22 cellular contexts compared by ENCODE assay signal in genomic region chr20:13775867-13776266, GRCh38. TPM values are rescaled to one million over a fixed set of nuclear protein-coding genes. Genes with fewer than 3 reads are reported as not detected.
DNase-seq lines count a peak whose midpoint lies in the region; FAIRE-seq and TF ChIP-seq lines count a peak whose summit lies in the region.
"Had no signal": no experiment of that assay in that cellular context is flagged by ENCODE, and none has a peak within 500 bp of the region (broad histone marks: within the 10 kb centered on the region; RNA-seq: fewer than 3 reads in every experiment).

No MANE protein-coding gene starts in this region.

- dilution Hi-C loops in endothelial cell of umbilical vein (cut with MboI; ENCODE audit: extremely low pct_ligation_motif_present, low sequenced_read_pairs), result no loop called here

- H3K4me1 Mint-ChIP-seq in activated T-cell treated with anti-CD3 and anti-CD28 coated beads, Interleukin-2, amount 50 U/mL, for 24 hours (ENCODE audit: low read depth), result peaks cover 44% of the 10 kb centered on the region
- H3K4me1 Mint-ChIP-seq: H9 had no signal

- H3K9me3 Mint-ChIP-seq in activated T-cell treated with anti-CD3 and anti-CD28 coated beads, Interleukin-2, amount 50 U/mL, for 24 hours, result no peaks in the 10 kb centered on the region
- H3K9me3 Mint-ChIP-seq: CD14-positive monocyte, H9 had no signal

- no peaks in the 10 kb centered on the region for H3K27me3 Mint-ChIP-seq in activated T-cell treated with anti-CD3 and anti-CD28 coated beads, Interleukin-2, amount 50 U/mL, for 24 hours

- H3K36me3 ChIP-seq in A673 (ENCODE audit: insufficient read depth, low read length, poor library complexity, severe bottlenecking) (peaks cover 63% of the 10 kb centered on the region), endothelial cell of umbilical vein (ENCODE audit: control insufficient read depth in 2 of 2, extremely low read depth in 1 of 2, insufficient read depth in 2 of 2, low read length in 2 of 2) (peaks cover 4 to 21% of the 10 kb centered on the region in 2 experiments), spleen (peaks cover 0 to 94% (median 46%) of the 10 kb centered on the region in 6 donors)

- POLR2A ChIA-PET in A673 (lab: Charles Lee; ENCODE audit: low non-redundant PET), result no interaction called here
- POLR2A ChIA-PET in endothelial cell of umbilical vein (lab: Charles Lee), result no interaction called here

- TF ChIP-seq POLR2A in endothelial cell of umbilical vein (IDR thresholded peaks at IDR 0.05; ENCODE audit: low read depth, low read length), result no peak
- TF ChIP-seq POLR2A in spleen (IDR thresholded peaks at IDR 0.05), result no peak

- no peaks in the 10 kb centered on the region for H3K9me3 ChIP-seq in A673 (ENCODE audit: low read depth, low read length, poor library complexity, severe bottlenecking)
- H3K9me3 ChIP-seq in endothelial cell of umbilical vein (replicated peaks; ENCODE audit: control insufficient read depth, insufficient read depth, low read length), result no peaks in the 10 kb centered on the region
- H3K9me3 ChIP-seq in spleen, result no peaks in the 10 kb centered on the region
- H3K9me3 ChIP-seq: SJCRH30 had no signal

- H3K27me3 ChIP-seq in A673 (replicated peaks; ENCODE audit: insufficient read depth, low read depth, low read length, poor library complexity), result no peaks in the 10 kb centered on the region
- H3K27me3 ChIP-seq in endothelial cell of umbilical vein (ENCODE audit: control insufficient read depth in 2 of 2, insufficient read depth in 2 of 2, low read length in 2 of 2), result no peaks in the 10 kb centered on the region
- no peaks in the 10 kb centered on the region for H3K27me3 ChIP-seq in spleen (replicated peaks in 1 of 7)
- H3K27me3 ChIP-seq: SJCRH30 had no signal

- H3K79me2 ChIP-seq in endothelial cell of umbilical vein (ENCODE audit: control insufficient read depth, insufficient read depth, low read length), result peaks cover 25% of the 10 kb centered on the region

- no peak overlapping the region for H3K4me3 Mint-ChIP-seq in activated T-cell treated with anti-CD3 and anti-CD28 coated beads, Interleukin-2, amount 50 U/mL, for 24 hours
- H3K4me3 Mint-ChIP-seq: CD14-positive monocyte, H9 had no signal

- TF ChIP-seq CTCF in A673 (conservative IDR thresholded peaks at IDR 0.05; ENCODE audit: low read depth, low read length) (no peak), GM12865 (IDR thresholded peaks at IDR 0.05; ENCODE audit: insufficient read depth, low read depth, low read length, missing control alignments) (no peak), endothelial cell of umbilical vein (IDR thresholded peaks at IDR 0.05; ENCODE audit: extremely low read depth in 1 of 2, insufficient read depth in 1 of 2, low read depth in 1 of 2, low read length in 2 of 2) (no peak), spleen (IDR thresholded peaks at IDR 0.05 in 8 of 11, conservative IDR thresholded peaks at IDR 0.05 in 3 of 11) (no peak)

- H3K4me2 ChIP-seq in endothelial cell of umbilical vein (ENCODE audit: insufficient read depth, low read length), result no peak overlapping the region
- H3K4me2 ChIP-seq: PC-9 had no signal

- H3K27ac ChIP-seq in A673 (ENCODE audit: low read depth, low read length, poor library complexity, severe bottlenecking) (no peak overlapping the region), endothelial cell of umbilical vein (ENCODE audit: insufficient read depth, low read depth, low read length) (no peak overlapping the region), spleen (no peak overlapping the region)
- H3K27ac ChIP-seq: PC-9, RWPE1, SJCRH30 had no signal

- CTCF ChIA-PET in A673 (lab: Charles Lee) (no interaction called here), endothelial cell of umbilical vein (lab: Charles Lee) (interaction anchor here (1.2 to 3.0 kb wide), 3 partner anchors 9 to 25 kb away, joined by 3 to 10 read pairs (median 4); partner anchors contain the start of genes ESF1 and NDUFAF5)

- H3K4me1 ChIP-seq in A673 (ENCODE audit: insufficient read depth, low read length, poor library complexity, severe bottlenecking), result peaks cover 32% of the 10 kb centered on the region
- H3K4me1 ChIP-seq in endothelial cell of umbilical vein (ENCODE audit: control insufficient read depth, extremely low read depth, insufficient read depth, low read length), result peaks cover 24% of the 10 kb centered on the region
- H3K4me1 ChIP-seq in spleen, result peaks cover 0 to 39% (median 8%) of the 10 kb centered on the region in 6 donors
- H3K4me1 ChIP-seq: SJCRH30 had no signal

- H3K9ac ChIP-seq in endothelial cell of umbilical vein (replicated peaks; ENCODE audit: extremely low read depth, insufficient read depth, low read length), result no peak overlapping the region

- H3K4me3 ChIP-seq in A673 (ENCODE audit: low read depth, low read length, poor library complexity, severe bottlenecking) (no peak overlapping the region), GM12865 (ENCODE audit: low read depth, low read length) (no peak overlapping the region), endothelial cell of umbilical vein (replicated peaks in 1 of 3; ENCODE audit: insufficient read depth in 1 of 3, low read depth in 1 of 3, low read length in 3 of 3) (no peak overlapping the region), spleen (no peak overlapping the region)
- H3K4me3 ChIP-seq: GM12878, PC-9, SJCRH30 had no signal

- H3K27ac Mint-ChIP-seq in activated T-cell treated with anti-CD3 and anti-CD28 coated beads, Interleukin-2, amount 50 U/mL, for 24 hours, result peak overlapping the region; percentile 9
- H3K27ac Mint-ChIP-seq: CD14-positive monocyte, H9 had no signal

- no peaks in the 10 kb centered on the region for H3K9me1 ChIP-seq in endothelial cell of umbilical vein (replicated peaks; ENCODE audit: control insufficient read depth, extremely low read depth, insufficient read depth, low read length)

- FAIRE-seq in endothelial cell of umbilical vein (lab: Jason Lieb, UNC), result no peak
- FAIRE-seq: GM12878, GM19239 had no signal

- TSS peak; percentile 9 for BruUV-seq in A673 (replicated peaks; lab: Mats Ljungman, UMichigan)
- TSS peak; percentile 5 for BruUV-seq in endothelial cell of umbilical vein (replicated peaks; lab: Mats Ljungman, UMichigan)

- WGBS in spleen, 5 donors, result 70 to 84% (median 73%) methylated on average over 4 of the region's 4 CpGs

- no peak for DNase-seq in activated T-cell treated with anti-CD3 and anti-CD28 coated beads, Interleukin-2, amount 50 U/mL, for 24 hours
- no peak for DNase-seq in activated T-cell treated with anti-CD3 and anti-CD28 coated beads, Interleukin-2, amount 50 U/mL, for 48 hours
- DNase-seq in A673 (ENCODE audit: low spot score), result no peak
- peak; percentile 9 for DNase-seq in GM12865 (ENCODE audit: low read depth)
- DNase-seq in endothelial cell of umbilical vein (ENCODE audit: low read depth, low spot score), result no peak
- DNase-seq in spleen, result no peak
- no peak for DNase-seq in stimulated activated CD8-positive, alpha-beta memory T cell treated with anti-CD3 and anti-CD28 coated beads, Interleukin-4, amount 100 ng/mL, for 48 hours
- DNase-seq: ACHN, DMS 273 treated with DMSO at 0.1 percent for 48 hours, GF-D8, H9, IMR-90, NCI-H1048, NCI-H1436, NCI-H1930, NCI-H526, PC-9, SJCRH30 had no signal

- H4K20me1 ChIP-seq in endothelial cell of umbilical vein (replicated peaks; ENCODE audit: control insufficient read depth, extremely low read depth, insufficient read depth, low read length), result no peaks in the 10 kb centered on the region

- peaks cover 89% of the 10 kb centered on the region for H3K36me3 Mint-ChIP-seq in activated T-cell treated with anti-CD3 and anti-CD28 coated beads, Interleukin-2, amount 50 U/mL, for 24 hours (ENCODE audit: low read depth)

- no peak overlapping the region for H2AFZ ChIP-seq in endothelial cell of umbilical vein (ENCODE audit: low read depth, low read length)
- H2AFZ ChIP-seq: PC-9 had no signal

- intact Hi-C loops in A673 (cut with micrococcal nuclease; ENCODE audit: unreplicated experiment) (loop anchor here (10.0 kb wide), 2 partner anchors 321 to 451 kb away; no protein-coding TSS in a partner anchor), endothelial cell of umbilical vein (cut with micrococcal nuclease) (no loop called here), spleen (cut with DNase I; ENCODE audit: low total_unique reads) (no loop called here)

TF ChIP-seq in endothelial cell of umbilical vein, 7 proteins besides CTCF, POLR2A, EP300 and RAD21:
- TF ChIP-seq GATA2 (IDR thresholded peaks at IDR 0.05; ENCODE audit: insufficient read depth, insufficient read length, low read depth, low read length) (no peak), EZH2 (IDR thresholded peaks at IDR 0.05; ENCODE audit: borderline replicate concordance, low read depth, low read length, severe bottlenecking) (no peak), MYC (IDR thresholded peaks at IDR 0.05; ENCODE audit: low read depth, low read length) (no peak), JUN (IDR thresholded peaks at IDR 0.05; ENCODE audit: borderline replicate concordance, insufficient read depth, insufficient read length, low read depth) (no peak)

RNA-seq across cellular contexts. Expression of gene ESF1, which starts 8.9 kb away (rescaled TPM):
- 29.4 and 34.7 TPM in 2 replicates for total RNA-seq in A673 (2021)
- 15.2 and 15.5 TPM in 2 replicates for total RNA-seq in endothelial cell of umbilical vein
- 0.24 and 0.72 TPM in 2 replicates for polyA plus RNA-seq in endothelial cell of umbilical vein
- 2.2 and 2.3 TPM in 2 replicates for polyA plus RNA-seq in endothelial cell of umbilical vein (2011; cell fraction: cytosol; rRNA removed)
- 2.7 and 4.8 TPM in 2 replicates for polyA plus RNA-seq in endothelial cell of umbilical vein (2011; cell fraction: nucleus; rRNA removed)
- 18.8 and 21.9 TPM in 2 replicates for polyA plus RNA-seq in endothelial cell of umbilical vein (2012)
- polyA minus RNA-seq in endothelial cell of umbilical vein, result 0.63 and 0.74 TPM in 2 replicates
- polyA minus RNA-seq in endothelial cell of umbilical vein (2011; cell fraction: cytosol; rRNA and poly(A)+ RNA removed), result 3.8 TPM
- 4.6 and 4.9 TPM in 2 replicates for polyA minus RNA-seq in endothelial cell of umbilical vein (2011; cell fraction: nucleus; rRNA and poly(A)+ RNA removed)
- total RNA-seq in spleen, result 10 to 100 TPM in 6 of 7 donors, 1 to 10 TPM in 1; 8.2 to 15.6 (median 14.6) TPM
- 10 to 100 TPM in 1 of 3 donors, 1 to 10 TPM in 2; 6.9 to 10.3 (median 9.0) TPM for polyA plus RNA-seq in spleen

RNA-seq across cellular contexts. Expression of gene NDUFAF5, which starts 9.0 kb away (rescaled TPM):
- total RNA-seq in A673 (2021) (49.6 and 57.1 TPM in 2 replicates), endothelial cell of umbilical vein (26.4 and 28.4 TPM in 2 replicates), spleen (10 to 100 TPM; 11.5 to 31.0 (median 27.6) TPM)
- polyA plus RNA-seq in endothelial cell of umbilical vein (6.1 and 9.8 TPM in 2 replicates), spleen (10 to 100 TPM; 17.8 to 37.2 (median 23.3) TPM)
- 11.6 and 12.0 TPM in 2 replicates for polyA plus RNA-seq in endothelial cell of umbilical vein (2011; cell fraction: cytosol; rRNA removed)
- polyA plus RNA-seq in endothelial cell of umbilical vein (2011; cell fraction: nucleus; rRNA removed), result 25.3 and 32.6 TPM in 2 replicates
- 22.1 and 28.1 TPM in 2 replicates for polyA plus RNA-seq in endothelial cell of umbilical vein (2012)
- 10.3 and 10.9 TPM in 2 replicates for polyA minus RNA-seq in endothelial cell of umbilical vein
- 5.0 TPM for polyA minus RNA-seq in endothelial cell of umbilical vein (2011; cell fraction: cytosol; rRNA and poly(A)+ RNA removed)
- polyA minus RNA-seq in endothelial cell of umbilical vein (2011; cell fraction: nucleus; rRNA and poly(A)+ RNA removed), result 18.4 and 23.2 TPM in 2 replicates
